Comparison of ENCODE assay signal across 8 cellular contexts in the genomic region with DNA sequence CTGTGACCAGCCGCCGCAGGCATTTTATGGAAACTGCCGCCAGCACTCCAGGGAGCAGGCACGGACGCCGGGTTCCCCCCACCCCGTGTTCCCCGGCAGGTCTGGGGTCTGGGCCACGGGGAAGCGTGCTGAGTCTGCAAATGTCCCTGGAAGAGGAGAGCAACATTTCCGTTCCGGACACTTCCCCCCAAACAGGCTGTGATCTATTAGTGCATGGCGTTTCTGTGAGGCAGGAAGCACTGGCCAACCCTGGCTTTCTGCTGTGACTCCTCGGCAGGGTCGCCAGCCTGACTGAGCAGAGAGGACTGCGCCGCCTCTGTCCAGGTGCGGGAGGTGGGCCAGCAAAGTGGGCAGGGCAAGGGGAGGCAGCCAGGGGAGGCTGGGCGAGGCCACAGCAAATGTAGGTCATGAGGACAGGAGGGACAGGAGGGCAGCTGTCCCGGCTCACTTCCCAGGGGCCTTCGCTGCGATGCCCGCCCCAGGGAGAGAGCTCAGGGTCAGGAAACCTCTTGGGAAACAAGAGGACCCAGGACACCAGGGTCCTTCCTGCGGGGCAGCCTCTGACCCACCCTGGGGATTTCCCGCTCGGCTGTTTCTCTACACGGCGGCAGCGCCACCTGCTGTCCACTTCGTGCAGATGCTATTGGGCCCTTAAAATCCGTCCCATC. TPM values are rescaled to one million over a fixed set of nuclear protein-coding genes. Genes with fewer than 3 reads are reported as not detected.
DNase-seq lines count a peak whose midpoint lies in the region; ATAC-seq and TF ChIP-seq lines count a peak whose summit lies in the region.

No MANE protein-coding gene starts in this region.

- H3K4me3 Mint-ChIP-seq in CD8-positive, alpha-beta T cell, result no peak overlapping the region

- 33% methylated on average over 31 of the region's 31 CpGs for WGBS in smooth muscle cell (ENCODE audit: low lambda C conversion rate)

- intact Hi-C loops in CD8-positive, alpha-beta T cell (cut with DNase I, micrococcal nuclease), result loop anchor here in 1 of 2 experiments (1.0 to 5.0 kb wide), 3 partner anchors 177 to 698 kb away; no protein-coding TSS in a partner anchor

- H3K36me3 Mint-ChIP-seq in CD8-positive, alpha-beta T cell, result no peaks in the 10 kb centered on the region

- H3F3A ChIP-seq in smooth muscle cell (ENCODE audit: low read depth), result peaks cover 6% of the 10 kb centered on the region

- peaks cover 8% of the 10 kb centered on the region for H3K4me1 ChIP-seq in CD8-positive, alpha-beta T cell (ENCODE audit: insufficient read depth, low read length)
- H3K4me1 ChIP-seq in smooth muscle cell (ENCODE audit: low read depth), result peaks cover 5% of the 10 kb centered on the region

- H3K27me3 ChIP-seq in CD8-positive, alpha-beta T cell (ENCODE audit: insufficient read depth, low read length), result no peaks in the 10 kb centered on the region
- peaks cover 16% of the 10 kb centered on the region for H3K27me3 ChIP-seq in smooth muscle cell (ENCODE audit: low read depth)

- H3K27ac Mint-ChIP-seq in CD8-positive, alpha-beta T cell, result no peak overlapping the region

- H3K4me3 ChIP-seq in CD8-positive, alpha-beta T cell (ENCODE audit: low read depth, low read length), result no peak overlapping the region
- H3K4me3 ChIP-seq in HFF-Myc (replicated peaks; ENCODE audit: low read depth, low read length), result no peak overlapping the region
- peak overlapping the region; percentile 18 for H3K4me3 ChIP-seq in smooth muscle cell

- H2AFZ ChIP-seq in smooth muscle cell (ENCODE audit: low read depth), result no peak overlapping the region

- peak overlapping the region; percentile 72 for H3K4me2 ChIP-seq in smooth muscle cell

- peaks cover 9% of the 10 kb centered on the region for H4K20me1 ChIP-seq in smooth muscle cell (ENCODE audit: low read depth)

- peaks cover 46% of the 10 kb centered on the region for H3K27me3 Mint-ChIP-seq in CD8-positive, alpha-beta T cell (ENCODE audit: low read depth)

- no peaks in the 10 kb centered on the region for H3K9me3 Mint-ChIP-seq in CD8-positive, alpha-beta T cell

- H3K4me1 Mint-ChIP-seq in CD8-positive, alpha-beta T cell (ENCODE audit: low read depth), result peaks cover 3% of the 10 kb centered on the region

- no peak for ATAC-seq in CD8-positive, alpha-beta T cell
- ATAC-seq in GM21737 (IDR thresholded peaks at IDR 0.05; ENCODE audit: unreplicated experiment) (no peak), GM21576 (IDR thresholded peaks at IDR 0.05; ENCODE audit: unreplicated experiment) (no peak)

- H3K9me3 ChIP-seq in CD8-positive, alpha-beta T cell (ENCODE audit: low read length), result no peaks in the 10 kb centered on the region
- no peaks in the 10 kb centered on the region for H3K9me3 ChIP-seq in smooth muscle cell (replicated peaks; ENCODE audit: low read depth)

- H3K27ac ChIP-seq in CD8-positive, alpha-beta T cell (ENCODE audit: low read depth, low read length), result no peak overlapping the region
- no peak overlapping the region for H3K27ac ChIP-seq in smooth muscle cell (ENCODE audit: low read depth)

- POLR2A ChIA-PET in CD8-positive, alpha-beta T cell (lab: Charles Lee), result no interaction called here

- H3K36me3 ChIP-seq in CD8-positive, alpha-beta T cell (ENCODE audit: insufficient read depth, low read length), result no peaks in the 10 kb centered on the region
- H3K36me3 ChIP-seq in smooth muscle cell (ENCODE audit: low read depth), result no peaks in the 10 kb centered on the region

- DNase-seq in CD8-positive, alpha-beta T cell, result peak; percentile 16 to 64 (median 40)
- DNase-seq in HFF-Myc (ENCODE audit: extremely low read depth, low read depth) (no peak), T follicular helper cell (ENCODE audit: low read depth) (peak; percentile 30), anterior cingulate cortex (lab: John Stamatoyannopoulos, UW) (peak in 32 of 58 donors; percentile 2 to 73 (median 17)), hepatic stellate cell (ENCODE audit: low spot score) (peak; percentile 82), smooth muscle cell (lab: John Stamatoyannopoulos, UW; ENCODE audit: unreplicated experiment) (peak; percentile 25)

- no peak overlapping the region for H3K9ac ChIP-seq in smooth muscle cell (ENCODE audit: low read depth)

- CTCF ChIA-PET in CD8-positive, alpha-beta T cell (lab: Charles Lee), result interaction anchor here (0.6 to 2.2 kb wide), 6 partner anchors 9 to 316 kb away, joined by 3 to 10 read pairs (median 4); no protein-coding TSS in a partner anchor

- peak; percentile 78 for TF ChIP-seq CTCF in CD8-positive, alpha-beta T cell (IDR thresholded peaks at IDR 0.05)
- TF ChIP-seq CTCF in HFF-Myc (IDR thresholded peaks at IDR 0.05; ENCODE audit: low read depth, low read length, missing control alignments) (peak; percentile 89), smooth muscle cell (IDR thresholded peaks at IDR 0.05; ENCODE audit: borderline replicate concordance, insufficient read depth, poor library complexity, severe bottlenecking) (peak; percentile 95)

- H3K79me2 ChIP-seq in smooth muscle cell (ENCODE audit: low read depth), result peaks cover 16% of the 10 kb centered on the region

RNA-seq across cellular contexts. Expression of a gene that starts 9.5 kb away (rescaled TPM):
- total RNA-seq in CD8-positive, alpha-beta T cell, result not detected
- total RNA-seq in smooth muscle cell, result 15.6 and 24.7 TPM in 2 replicates
- 30.5 and 31.5 TPM in 2 replicates for polyA plus RNA-seq in smooth muscle cell

RNA-seq across cellular contexts. Expression of a gene that starts 35.3 kb away (rescaled TPM):
- total RNA-seq in CD8-positive, alpha-beta T cell, result 1 to 10 TPM; 6.2 to 7.8 TPM
- total RNA-seq in smooth muscle cell, result 14.7 and 23.0 TPM in 2 replicates
- 13.3 and 16.5 TPM in 2 replicates for polyA plus RNA-seq in smooth muscle cell

RNA-seq across cellular contexts. Expression of a gene that starts 46.8 kb away (rescaled TPM):
- total RNA-seq in CD8-positive, alpha-beta T cell, result under 1 TPM in 1 of 2 experiments, not detected in 1; 0.16 TPM
- 2.7 and 2.8 TPM in 2 replicates for total RNA-seq in smooth muscle cell
- polyA plus RNA-seq in smooth muscle cell, result 18.0 and 18.1 TPM in 2 replicates

RNA-seq across cellular contexts. Expression of a gene that starts 58.6 kb away (rescaled TPM):
- total RNA-seq in CD8-positive, alpha-beta T cell, result under 1 TPM in 1 of 2 experiments, not detected in 1; 0.11 TPM
- 4.6 and 6.8 TPM in 2 replicates for total RNA-seq in smooth muscle cell
- polyA plus RNA-seq in smooth muscle cell, result 3.8 and 5.4 TPM in 2 replicates

Comparison
In these comparisons a context has a peak if more than half of its experiments do, and no peak if none do; other contexts are left out.
1. RNA of a gene that starts 9.5 kb away (total RNA-seq): 15.6 to 24.7 TPM in smooth muscle cell; not detected in CD8-positive, alpha-beta T cell; every median in the first group is over 10 times any median in the second.
2. Peak in every context shown above with its lines, with median percentiles within 50 percentile points of each other: CTCF ChIP-seq.